1 cellular context compared by ENCODE assay signal in the genomic region with DNA sequence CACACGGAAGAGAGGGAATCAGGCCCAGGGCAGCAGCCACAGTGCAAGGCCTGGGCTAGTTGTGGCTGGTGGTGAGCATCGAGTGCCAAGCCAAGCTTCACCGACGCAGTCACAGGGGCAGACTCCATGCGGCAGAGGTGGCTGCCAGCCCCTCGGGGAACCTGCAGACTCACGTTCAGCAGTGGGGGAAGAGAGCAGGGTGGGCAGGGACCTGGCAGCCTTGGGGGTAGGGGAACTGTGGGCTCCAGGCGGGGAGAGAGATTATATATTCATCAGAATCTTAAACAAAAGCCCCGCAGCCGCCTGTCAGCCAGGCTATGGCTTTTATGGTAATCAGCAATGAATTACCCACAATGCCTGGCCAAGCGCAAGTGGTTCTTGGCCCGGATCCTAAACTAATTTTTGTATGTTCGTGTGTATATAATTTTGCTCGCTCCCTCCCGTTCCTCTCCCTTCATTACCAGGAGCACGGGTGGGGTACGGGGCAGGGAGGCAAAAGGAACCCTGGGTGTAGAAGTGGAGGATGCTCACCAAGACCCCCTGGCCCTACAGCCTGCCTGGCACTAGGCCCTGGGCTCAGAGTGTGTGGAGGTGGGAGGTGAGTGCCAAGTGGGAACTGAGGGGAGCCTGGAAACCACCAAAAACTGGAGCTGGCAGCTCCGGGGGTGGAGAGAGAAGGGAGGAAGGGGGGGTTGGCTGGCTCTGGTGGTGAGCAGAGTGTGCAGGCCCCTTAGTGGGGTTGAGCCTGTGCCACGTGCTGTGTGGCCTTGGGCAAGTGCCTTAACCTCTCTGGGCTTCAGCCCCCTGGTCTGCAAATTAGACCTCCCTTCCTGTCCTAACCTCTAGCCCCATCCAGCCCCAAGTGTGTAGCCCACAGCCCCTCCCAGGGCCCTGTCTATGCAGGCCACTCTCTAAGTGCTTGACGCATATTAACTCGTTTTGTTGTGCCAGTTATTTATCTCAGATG.
A peak's percentile ranks its signal among the peaks of the same experiment; 100 is the strongest.
TF ChIP-seq lines count a peak whose summit lies in the region.

No MANE protein-coding gene starts in this region.

TF ChIP-seq in K562, 482 proteins besides CTCF, POLR2A, EP300 and RAD21 (continued from another document and continues in another):
- TF ChIP-seq, protein P1, sequence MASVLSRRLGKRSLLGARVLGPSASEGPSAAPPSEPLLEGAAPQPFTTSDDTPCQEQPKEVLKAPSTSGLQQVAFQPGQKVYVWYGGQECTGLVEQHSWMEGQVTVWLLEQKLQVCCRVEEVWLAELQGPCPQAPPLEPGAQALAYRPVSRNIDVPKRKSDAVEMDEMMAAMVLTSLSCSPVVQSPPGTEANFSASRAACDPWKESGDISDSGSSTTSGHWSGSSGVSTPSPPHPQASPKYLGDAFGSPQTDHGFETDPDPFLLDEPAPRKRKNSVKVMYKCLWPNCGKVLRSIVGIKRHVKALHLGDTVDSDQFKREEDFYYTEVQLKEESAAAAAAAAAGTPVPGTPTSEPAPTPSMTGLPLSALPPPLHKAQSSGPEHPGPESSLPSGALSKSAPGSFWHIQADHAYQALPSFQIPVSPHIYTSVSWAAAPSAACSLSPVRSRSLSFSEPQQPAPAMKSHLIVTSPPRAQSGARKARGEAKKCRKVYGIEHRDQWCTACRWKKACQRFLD (CRISPR knock-in tag; IDR thresholded peaks at IDR 0.05), result no peak
- TF ChIP-seq MEF2D (tag; conservative IDR thresholded peaks at IDR 0.05; ENCODE audit: low read depth) (no peak), RBM14 (IDR thresholded peaks at IDR 0.05; ENCODE audit: borderline replicate concordance, insufficient read depth, low read depth, low read length) (no peak), ZNF354B (CRISPR knock-in tag; IDR thresholded peaks at IDR 0.05) (no peak), TBP (optimal IDR thresholded peaks at IDR 0.05; ENCODE audit: low read depth, low read length) (peak; percentile 97), SETDB1 (IDR thresholded peaks at IDR 0.05; ENCODE audit: low read length) (no peak), GABPB1 (CRISPR knock-in tag; IDR thresholded peaks at IDR 0.05) (peak; percentile 70), ZC3H11A (IDR thresholded peaks at IDR 0.05; ENCODE audit: low read depth, low read length) (no peak), FOXP1 (CRISPR knock-in tag; IDR thresholded peaks at IDR 0.05) (no peak), SMARCA4 (IDR thresholded peaks at IDR 0.05) (no peak), SRSF1 (IDR thresholded peaks at IDR 0.05; ENCODE audit: low read depth, low read length) (no peak), KDM2B (CRISPR knock-in tag; IDR thresholded peaks at IDR 0.05) (no peak), KHSRP (IDR thresholded peaks at IDR 0.05) (no peak), HLTF (IDR thresholded peaks at IDR 0.05) (no peak), C11orf30 (IDR thresholded peaks at IDR 0.05; ENCODE audit: low read depth) (no peak), ZNF274 (IDR thresholded peaks at IDR 0.05; ENCODE audit: borderline replicate concordance, low read depth, low read length) (no peak), ZNF253 (CRISPR knock-in tag; conservative IDR thresholded peaks at IDR 0.05) (peak; percentile 74; the same call in 1 of the 2 replicates), MBD2 (IDR thresholded peaks at IDR 0.05; ENCODE audit: borderline replicate concordance, low read depth) (peak; percentile 79), STAG1 (CRISPR knock-in tag; IDR thresholded peaks at IDR 0.05; ENCODE audit: borderline replicate concordance) (no peak), FOS (IDR thresholded peaks at IDR 0.05; ENCODE audit: extremely low read depth, insufficient read length) (no peak), ZZZ3 (IDR thresholded peaks at IDR 0.05) (no peak), ILK (tag; IDR thresholded peaks at IDR 0.05; ENCODE audit: borderline replicate concordance, low read depth) (no peak), ZNF311 (CRISPR knock-in tag; IDR thresholded peaks at IDR 0.05) (no peak), ZNF140 (CRISPR knock-in tag; IDR thresholded peaks at IDR 0.05) (no peak), ZNF239 (CRISPR knock-in tag; IDR thresholded peaks at IDR 0.05) (no peak), RBM22 (IDR thresholded peaks at IDR 0.05; ENCODE audit: low read depth, low read length, poor library complexity, severe bottlenecking) (peak; percentile 70), HMG20A (CRISPR knock-in tag; conservative IDR thresholded peaks at IDR 0.05) (no peak), GTF2A2 (tag; IDR thresholded peaks at IDR 0.05) (peak; percentile 91), RBM15 (IDR thresholded peaks at IDR 0.05; ENCODE audit: insufficient read depth, low read length) (no peak), CBFA2T3 (IDR thresholded peaks at IDR 0.05) (0 out of 2 replicates have a peak, but pooled peaks have one; percentile 13), FOXA3 (CRISPR knock-in tag; conservative IDR thresholded peaks at IDR 0.05 in 1 of 2, IDR thresholded peaks at IDR 0.05 in 1 of 2) (no peak), SRSF3 (IDR thresholded peaks at IDR 0.05; ENCODE audit: insufficient read depth, low read length) (no peak), SNRNP70 (optimal IDR thresholded peaks at IDR 0.05; ENCODE audit: low read depth, low read length) (peak; percentile 78), SMC3 (conservative IDR thresholded peaks at IDR 0.05; ENCODE audit: insufficient read depth, low read depth, low read length) (no peak), ZNF23 (CRISPR knock-in tag; IDR thresholded peaks at IDR 0.05) (no peak), CCNT2 (IDR thresholded peaks at IDR 0.05; ENCODE audit: borderline replicate concordance, extremely low read depth, insufficient read length, low read depth, low read length) (peak; percentile 44), HSF4 (CRISPR knock-in tag; IDR thresholded peaks at IDR 0.05; ENCODE audit: borderline replicate concordance) (no peak), CHD4 (IDR thresholded peaks at IDR 0.05; ENCODE audit: insufficient read depth, insufficient replicate concordance, low read depth, low read length, poor library complexity, severe bottlenecking) (peak; percentile 48), ELF1 (tag; IDR thresholded peaks at IDR 0.05) (no peak), ZNF324 (CRISPR knock-in tag; IDR thresholded peaks at IDR 0.05) (no peak), RBM17 (IDR thresholded peaks at IDR 0.05; ENCODE audit: borderline replicate concordance, low read depth, low read length) (no peak), ZNF263 (CRISPR knock-in tag; IDR thresholded peaks at IDR 0.05; ENCODE audit: borderline replicate concordance) (no peak), SMARCE1 (IDR thresholded peaks at IDR 0.05) (no peak), ZNF445 (CRISPR knock-in tag; IDR thresholded peaks at IDR 0.05; ENCODE audit: low read depth) (no peak)
- TF ChIP-seq, protein P2, sequence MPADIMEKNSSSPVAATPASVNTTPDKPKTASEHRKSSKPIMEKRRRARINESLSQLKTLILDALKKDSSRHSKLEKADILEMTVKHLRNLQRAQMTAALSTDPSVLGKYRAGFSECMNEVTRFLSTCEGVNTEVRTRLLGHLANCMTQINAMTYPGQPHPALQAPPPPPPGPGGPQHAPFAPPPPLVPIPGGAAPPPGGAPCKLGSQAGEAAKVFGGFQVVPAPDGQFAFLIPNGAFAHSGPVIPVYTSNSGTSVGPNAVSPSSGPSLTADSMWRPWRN (IDR thresholded peaks at IDR 0.05; ENCODE audit: low read depth), result no peak
- TF ChIP-seq, protein P3, sequence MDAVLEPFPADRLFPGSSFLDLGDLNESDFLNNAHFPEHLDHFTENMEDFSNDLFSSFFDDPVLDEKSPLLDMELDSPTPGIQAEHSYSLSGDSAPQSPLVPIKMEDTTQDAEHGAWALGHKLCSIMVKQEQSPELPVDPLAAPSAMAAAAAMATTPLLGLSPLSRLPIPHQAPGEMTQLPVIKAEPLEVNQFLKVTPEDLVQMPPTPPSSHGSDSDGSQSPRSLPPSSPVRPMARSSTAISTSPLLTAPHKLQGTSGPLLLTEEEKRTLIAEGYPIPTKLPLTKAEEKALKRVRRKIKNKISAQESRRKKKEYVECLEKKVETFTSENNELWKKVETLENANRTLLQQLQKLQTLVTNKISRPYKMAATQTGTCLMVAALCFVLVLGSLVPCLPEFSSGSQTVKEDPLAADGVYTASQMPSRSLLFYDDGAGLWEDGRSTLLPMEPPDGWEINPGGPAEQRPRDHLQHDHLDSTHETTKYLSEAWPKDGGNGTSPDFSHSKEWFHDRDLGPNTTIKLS (IDR thresholded peaks at IDR 0.05; ENCODE audit: borderline replicate concordance, low read depth), result no peak
- TF ChIP-seq, protein P4, sequence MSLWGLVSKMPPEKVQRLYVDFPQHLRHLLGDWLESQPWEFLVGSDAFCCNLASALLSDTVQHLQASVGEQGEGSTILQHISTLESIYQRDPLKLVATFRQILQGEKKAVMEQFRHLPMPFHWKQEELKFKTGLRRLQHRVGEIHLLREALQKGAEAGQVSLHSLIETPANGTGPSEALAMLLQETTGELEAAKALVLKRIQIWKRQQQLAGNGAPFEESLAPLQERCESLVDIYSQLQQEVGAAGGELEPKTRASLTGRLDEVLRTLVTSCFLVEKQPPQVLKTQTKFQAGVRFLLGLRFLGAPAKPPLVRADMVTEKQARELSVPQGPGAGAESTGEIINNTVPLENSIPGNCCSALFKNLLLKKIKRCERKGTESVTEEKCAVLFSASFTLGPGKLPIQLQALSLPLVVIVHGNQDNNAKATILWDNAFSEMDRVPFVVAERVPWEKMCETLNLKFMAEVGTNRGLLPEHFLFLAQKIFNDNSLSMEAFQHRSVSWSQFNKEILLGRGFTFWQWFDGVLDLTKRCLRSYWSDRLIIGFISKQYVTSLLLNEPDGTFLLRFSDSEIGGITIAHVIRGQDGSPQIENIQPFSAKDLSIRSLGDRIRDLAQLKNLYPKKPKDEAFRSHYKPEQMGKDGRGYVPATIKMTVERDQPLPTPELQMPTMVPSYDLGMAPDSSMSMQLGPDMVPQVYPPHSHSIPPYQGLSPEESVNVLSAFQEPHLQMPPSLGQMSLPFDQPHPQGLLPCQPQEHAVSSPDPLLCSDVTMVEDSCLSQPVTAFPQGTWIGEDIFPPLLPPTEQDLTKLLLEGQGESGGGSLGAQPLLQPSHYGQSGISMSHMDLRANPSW (CRISPR knock-in tag; IDR thresholded peaks at IDR 0.05), result no peak
- TF ChIP-seq, protein P5, sequence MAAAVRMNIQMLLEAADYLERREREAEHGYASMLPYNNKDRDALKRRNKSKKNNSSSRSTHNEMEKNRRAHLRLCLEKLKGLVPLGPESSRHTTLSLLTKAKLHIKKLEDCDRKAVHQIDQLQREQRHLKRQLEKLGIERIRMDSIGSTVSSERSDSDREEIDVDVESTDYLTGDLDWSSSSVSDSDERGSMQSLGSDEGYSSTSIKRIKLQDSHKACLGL (CRISPR knock-in tag; IDR thresholded peaks at IDR 0.05; ENCODE audit: borderline replicate concordance, poor library complexity, severe bottlenecking), result no peak
- TF ChIP-seq, protein P6, sequence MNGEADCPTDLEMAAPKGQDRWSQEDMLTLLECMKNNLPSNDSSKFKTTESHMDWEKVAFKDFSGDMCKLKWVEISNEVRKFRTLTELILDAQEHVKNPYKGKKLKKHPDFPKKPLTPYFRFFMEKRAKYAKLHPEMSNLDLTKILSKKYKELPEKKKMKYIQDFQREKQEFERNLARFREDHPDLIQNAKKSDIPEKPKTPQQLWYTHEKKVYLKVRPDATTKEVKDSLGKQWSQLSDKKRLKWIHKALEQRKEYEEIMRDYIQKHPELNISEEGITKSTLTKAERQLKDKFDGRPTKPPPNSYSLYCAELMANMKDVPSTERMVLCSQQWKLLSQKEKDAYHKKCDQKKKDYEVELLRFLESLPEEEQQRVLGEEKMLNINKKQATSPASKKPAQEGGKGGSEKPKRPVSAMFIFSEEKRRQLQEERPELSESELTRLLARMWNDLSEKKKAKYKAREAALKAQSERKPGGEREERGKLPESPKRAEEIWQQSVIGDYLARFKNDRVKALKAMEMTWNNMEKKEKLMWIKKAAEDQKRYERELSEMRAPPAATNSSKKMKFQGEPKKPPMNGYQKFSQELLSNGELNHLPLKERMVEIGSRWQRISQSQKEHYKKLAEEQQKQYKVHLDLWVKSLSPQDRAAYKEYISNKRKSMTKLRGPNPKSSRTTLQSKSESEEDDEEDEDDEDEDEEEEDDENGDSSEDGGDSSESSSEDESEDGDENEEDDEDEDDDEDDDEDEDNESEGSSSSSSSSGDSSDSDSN (IDR thresholded peaks at IDR 0.05; ENCODE audit: borderline replicate concordance in 1 of 2, low read depth in 2 of 2, low read length in 2 of 2), result no peak
- TF ChIP-seq, protein P7, sequence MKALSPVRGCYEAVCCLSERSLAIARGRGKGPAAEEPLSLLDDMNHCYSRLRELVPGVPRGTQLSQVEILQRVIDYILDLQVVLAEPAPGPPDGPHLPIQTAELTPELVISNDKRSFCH (CRISPR knock-in tag; IDR thresholded peaks at IDR 0.05), result no peak
- TF ChIP-seq, protein P7 (tag; IDR thresholded peaks at IDR 0.05), result no peak
- TF ChIP-seq, protein P8, sequence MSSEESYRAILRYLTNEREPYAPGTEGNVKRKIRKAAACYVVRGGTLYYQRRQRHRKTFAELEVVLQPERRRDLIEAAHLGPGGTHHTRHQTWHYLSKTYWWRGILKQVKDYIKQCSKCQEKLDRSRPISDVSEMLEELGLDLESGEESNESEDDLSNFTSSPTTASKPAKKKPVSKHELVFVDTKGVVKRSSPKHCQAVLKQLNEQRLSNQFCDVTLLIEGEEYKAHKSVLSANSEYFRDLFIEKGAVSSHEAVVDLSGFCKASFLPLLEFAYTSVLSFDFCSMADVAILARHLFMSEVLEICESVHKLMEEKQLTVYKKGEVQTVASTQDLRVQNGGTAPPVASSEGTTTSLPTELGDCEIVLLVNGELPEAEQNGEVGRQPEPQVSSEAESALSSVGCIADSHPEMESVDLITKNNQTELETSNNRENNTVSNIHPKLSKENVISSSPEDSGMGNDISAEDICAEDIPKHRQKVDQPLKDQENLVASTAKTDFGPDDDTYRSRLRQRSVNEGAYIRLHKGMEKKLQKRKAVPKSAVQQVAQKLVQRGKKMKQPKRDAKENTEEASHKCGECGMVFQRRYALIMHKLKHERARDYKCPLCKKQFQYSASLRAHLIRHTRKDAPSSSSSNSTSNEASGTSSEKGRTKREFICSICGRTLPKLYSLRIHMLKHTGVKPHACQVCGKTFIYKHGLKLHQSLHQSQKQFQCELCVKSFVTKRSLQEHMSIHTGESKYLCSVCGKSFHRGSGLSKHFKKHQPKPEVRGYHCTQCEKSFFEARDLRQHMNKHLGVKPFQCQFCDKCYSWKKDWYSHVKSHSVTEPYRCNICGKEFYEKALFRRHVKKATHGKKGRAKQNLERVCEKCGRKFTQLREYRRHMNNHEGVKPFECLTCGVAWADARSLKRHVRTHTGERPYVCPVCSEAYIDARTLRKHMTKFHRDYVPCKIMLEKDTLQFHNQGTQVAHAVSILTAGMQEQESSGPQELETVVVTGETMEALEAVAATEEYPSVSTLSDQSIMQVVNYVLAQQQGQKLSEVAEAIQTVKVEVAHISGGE (CRISPR knock-in tag; IDR thresholded peaks at IDR 0.05), result no peak
